In the genomic region with DNA sequence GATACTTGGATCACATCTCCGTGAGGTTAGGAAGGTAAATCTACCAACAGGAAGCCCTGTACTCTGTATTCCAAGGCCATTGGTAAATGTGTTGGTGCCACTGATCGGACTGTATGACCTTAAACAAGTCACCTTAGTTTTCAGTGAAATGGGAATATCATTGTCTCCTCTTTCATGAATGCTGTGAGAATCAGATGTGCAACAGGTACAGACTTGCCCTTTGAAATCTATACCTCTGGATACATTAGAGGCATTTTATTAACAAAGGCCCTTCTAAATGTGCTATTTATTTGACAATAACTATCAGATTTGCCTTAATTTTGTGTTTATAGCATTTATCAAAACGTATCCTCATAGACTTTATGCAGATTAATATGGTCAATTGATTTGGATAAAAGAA, we compare ENCODE assay signal across 34 cellular contexts. TPM values are rescaled to one million over a fixed set of nuclear protein-coding genes. Genes with fewer than 3 reads are reported as not detected.
"Had no signal": no experiment of that assay in that cellular context is flagged by ENCODE, and none has a peak within 500 bp of the region (broad histone marks: within the 10 kb centered on the region; RNA-seq: fewer than 3 reads in every experiment).

No MANE protein-coding gene starts in this region.

- DNase-seq: activated CD4-positive, alpha-beta T cell treated with anti-CD3 and anti-CD28 coated beads for 48 hours; activated CD4-positive, alpha-beta T cell treated with anti-CD3 and anti-CD28 coated beads, Interleukin-2, amount 50 U/mL, for 48 hours; activated CD8-positive, alpha-beta memory T cell treated with anti-CD3 and anti-CD28 coated beads, Interleukin-2, amount 50 U/mL, for 48 hours; activated gamma-delta T cell treated with Interleukin-2 at 50 U/mL for 16 hours; activated T-cell treated with anti-CD3 and anti-CD28 coated beads, Interleukin-2, amount 50 U/mL, for 24 hours; adrenal gland; aorta; body of pancreas; cortex of kidney; effector memory CD8-positive, alpha-beta T cell; heart left ventricle; hypothalamus; immature natural killer cell; kidney; left colon; naive B cell; ovary; right lobe of liver; stimulated activated CD4-positive, alpha-beta T cell treated with anti-CD3 and anti-CD28 coated beads, Interleukin-4, amount 100 ng/mL, for 1 hour; stimulated activated naive CD8-positive, alpha-beta T cell treated with anti-CD3 and anti-CD28 coated beads, Interleukin-15, amount 100 ng/mL, for 72 hours; substantia nigra; T-helper 1 cell; upper lobe of right lung had no signal

- H3K4me3 Mint-ChIP-seq: activated T-cell treated with anti-CD3 and anti-CD28 coated beads, Interleukin-2, amount 50 U/mL, for 24 hours; effector memory CD8-positive, alpha-beta T cell; immature natural killer cell; mesothelial cell of epicardium; naive B cell; stimulated activated naive CD8-positive, alpha-beta T cell treated with anti-CD3 and anti-CD28 coated beads, Interleukin-15, amount 100 ng/mL, for 72 hours; T-helper 2 cell treated with Interferon-gamma antibody and Interleukin-4, amounts not matched to agents 5 μg/mL and 100 μg/mL, for 36 hours had no signal

- H3K36me3 ChIP-seq: ovary had no signal

- H3K9me3 Mint-ChIP-seq: activated naive CD4-positive, alpha-beta T cell treated with anti-CD3 and anti-CD28 coated beads, Interleukin-2, amount 50 U/mL, for 72 hours; activated T-cell treated with anti-CD3 and anti-CD28 coated beads, Interleukin-2, amount 50 U/mL, for 24 hours; effector memory CD8-positive, alpha-beta T cell; immature natural killer cell; mesothelial cell of epicardium; naive B cell; stimulated activated naive CD8-positive, alpha-beta T cell treated with anti-CD3 and anti-CD28 coated beads, Interleukin-15, amount 100 ng/mL, for 72 hours; T-helper 2 cell treated with Interferon-gamma antibody and Interleukin-4, amounts not matched to agents 5 μg/mL and 100 μg/mL, for 36 hours had no signal

- H3K27me3 Mint-ChIP-seq: activated T-cell treated with anti-CD3 and anti-CD28 coated beads, Interleukin-2, amount 50 U/mL, for 24 hours; effector memory CD8-positive, alpha-beta T cell; naive B cell; progenitor cell of endocrine pancreas; stimulated activated naive CD8-positive, alpha-beta T cell treated with anti-CD3 and anti-CD28 coated beads, Interleukin-15, amount 100 ng/mL, for 72 hours had no signal

- H3K27me3 ChIP-seq: adrenal gland, body of pancreas, esophagus muscularis mucosa, foreskin keratinocyte, heart left ventricle, right lobe of liver, upper lobe of right lung had no signal

- H3K27ac Mint-ChIP-seq: activated naive CD4-positive, alpha-beta T cell treated with anti-CD3 and anti-CD28 coated beads, Interleukin-2, amount 50 U/mL, for 72 hours; activated T-cell treated with anti-CD3 and anti-CD28 coated beads, Interleukin-2, amount 50 U/mL, for 24 hours; progenitor cell of endocrine pancreas; stimulated activated naive CD8-positive, alpha-beta T cell treated with anti-CD3 and anti-CD28 coated beads, Interleukin-15, amount 100 ng/mL, for 72 hours; T-helper 2 cell treated with Interferon-gamma antibody and Interleukin-4, amounts not matched to agents 5 μg/mL and 100 μg/mL, for 36 hours had no signal

- H3K9me3 ChIP-seq: adrenal gland, body of pancreas, esophagus muscularis mucosa, heart left ventricle, ovary, right lobe of liver, upper lobe of right lung had no signal

- H3K27ac ChIP-seq: adrenal gland, body of pancreas, esophagus muscularis mucosa, foreskin keratinocyte, heart left ventricle, ovary, right lobe of liver, upper lobe of right lung had no signal

- H3K4me3 ChIP-seq: adrenal gland, body of pancreas, esophagus muscularis mucosa, heart left ventricle, ovary, right lobe of liver, upper lobe of right lung had no signal

- H3K4me1 ChIP-seq: adrenal gland, body of pancreas, esophagus muscularis mucosa, heart left ventricle, right lobe of liver, upper lobe of right lung had no signal

RNA-seq across cellular contexts. Expression of a gene that starts 58.6 kb away (rescaled TPM):
- total RNA-seq: activated naive CD4-positive, alpha-beta T cell treated with anti-CD3 and anti-CD28 coated beads, Interleukin-2, amount 50 U/mL, for 72 hours; adrenal gland; aorta; body of pancreas; cardiac septum; chondrocyte; esophagus muscularis mucosa; foreskin keratinocyte; heart left ventricle; kidney; liver; mesothelial cell of epicardium; progenitor cell of endocrine pancreas; renal cortical epithelial cell; right lobe of liver; upper lobe of right lung had no signal
- polyA plus RNA-seq: adrenal gland, aorta, foreskin keratinocyte, heart left ventricle, immature natural killer cell, liver, neural cell, ovary had no signal
